In the genomic region with DNA sequence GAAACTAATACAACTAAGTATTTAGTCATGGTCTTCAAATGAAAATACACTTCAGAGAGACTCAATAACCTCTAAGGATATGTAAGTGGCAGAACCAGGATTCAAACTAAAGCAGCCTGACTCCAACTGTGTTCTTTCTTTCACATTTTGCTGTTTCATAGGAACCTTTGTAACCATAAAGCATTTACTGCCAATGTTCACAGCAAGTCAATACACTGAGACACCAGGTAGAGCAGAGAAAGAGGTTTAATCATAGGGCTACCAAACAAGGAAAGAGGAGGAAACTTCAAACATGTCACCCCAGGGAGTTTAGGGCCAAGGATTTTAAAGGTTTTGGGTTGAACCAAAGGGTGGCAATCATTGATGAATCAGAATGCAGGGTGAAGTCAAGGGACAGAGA, we compare ENCODE assay signal across 32 cellular contexts.
"Had no signal": no experiment of that assay in that cellular context is flagged by ENCODE, and none has a peak within 500 bp of the region (broad histone marks: within the 10 kb centered on the region; RNA-seq: fewer than 3 reads in every experiment).

No MANE protein-coding gene starts in this region.

- H3K36me3 ChIP-seq: ascending aorta had no signal

- H3K4me3 ChIP-seq: ascending aorta had no signal

- H3K36me3 Mint-ChIP-seq: brain had no signal

- DNase-seq: activated B cell treated with CpG ODN at 0.5 μM for 24 hours; activated CD4-positive, alpha-beta memory T cell treated with anti-CD3 and anti-CD28 coated beads for 36 hours; activated CD4-positive, alpha-beta T cell treated with anti-CD3 and anti-CD28 coated beads for 48 hours; activated CD4-positive, alpha-beta T cell treated with anti-CD3 and anti-CD28 coated beads, Interleukin-2, amount 10 ng/mL, durations not matched to agents 7 days and 5 days; activated CD4-positive, alpha-beta T cell treated with anti-CD3 and anti-CD28 coated beads, Interleukin-2, amount 50 U/mL, for 4 hours; activated CD4-positive, CD25-positive, alpha-beta regulatory T cell treated with anti-CD3 and anti-CD28 coated beads, Interleukin-2, amount 50 U/mL, for 72 hours; activated CD8-positive, alpha-beta memory T cell treated with anti-CD3 and anti-CD28 coated beads, Interleukin-2, amount 50 U/mL, for 4 hours; activated CD8-positive, alpha-beta T cell treated with anti-CD3 and anti-CD28 coated beads for 36 hours; activated effector memory CD4-positive, alpha-beta T cell treated with anti-CD3 and anti-CD28 coated beads, Interleukin-2, amount 50 U/mL, for 16 hours; activated gamma-delta T cell treated with Interleukin-2 at 50 U/mL for 16 hours; activated naive CD4-positive, alpha-beta T cell; activated naive CD4-positive, alpha-beta T cell treated with anti-CD3 and anti-CD28 coated beads for 36 hours; activated naive CD4-positive, alpha-beta T cell treated with anti-CD3 and anti-CD28 coated beads, Interleukin-2, amount 50 U/mL, for 16 hours; activated naive CD8-positive, alpha-beta T cell treated with anti-CD3 and anti-CD28 coated beads, Interleukin-2, amount 10 ng/mL, durations not matched to agents 7 days and 5 days; activated naive CD8-positive, alpha-beta T cell treated with anti-CD3 and anti-CD28 coated beads, Interleukin-2, amount 50 U/mL, for 24 hours; activated T-cell treated with anti-CD3 and anti-CD28 coated beads for 4 hours; activated T-cell treated with anti-CD3 and anti-CD28 coated beads, Interleukin-2, amount 50 U/mL, for 1 hour; activated T-cell treated with anti-CD3 and anti-CD28 coated beads, Interleukin-2, amount 50 U/mL, for 4 hours; activated T-cell treated with anti-CD3 and anti-CD28 coated beads, Interleukin-2, amount 50 U/mL, for 72 hours; amygdala; anterior cingulate cortex; central memory CD4-positive, alpha-beta T cell; T-cell; T-helper 2 cell; T-helper 9 cell had no signal

- H3K27ac Mint-ChIP-seq: activated B cell treated with CpG ODN at 0.5 μM for 24 hours; activated CD4-positive, alpha-beta memory T cell treated with anti-CD3 and anti-CD28 coated beads for 36 hours; activated CD4-positive, alpha-beta T cell treated with anti-CD3 and anti-CD28 coated beads, Interleukin-2, amount 10 ng/mL, durations not matched to agents 7 days and 5 days; activated CD8-positive, alpha-beta T cell treated with anti-CD3 and anti-CD28 coated beads for 36 hours; activated naive CD4-positive, alpha-beta T cell treated with anti-CD3 and anti-CD28 coated beads for 36 hours; activated naive CD4-positive, alpha-beta T cell treated with anti-CD3 and anti-CD28 coated beads, Interleukin-2, amount 50 U/mL, for 72 hours; activated naive CD8-positive, alpha-beta T cell treated with anti-CD3 and anti-CD28 coated beads, Interleukin-2, amount 10 ng/mL, durations not matched to agents 7 days and 5 days; activated naive CD8-positive, alpha-beta T cell treated with anti-CD3 and anti-CD28 coated beads, Interleukin-2, amount 50 U/mL, for 24 hours; activated T-cell treated with anti-CD3 and anti-CD28 coated beads, Interleukin-2, amount 50 U/mL, for 72 hours; activated T-helper 1 cell treated with anti-CD3 and anti-CD28 coated beads, Interleukin-12 subunit alpha, Interleukin-12 subunit beta, Interleukin-2, Interleukin-4 antibody, amounts not matched to agents 30 ng/mL and 10 ng/mL and 1 ng/mL, durations not matched to agents 14 hours and 24 hours and 36 hours; activated T-helper 17 cell treated with anti-CD3 and anti-CD28 coated beads, Interleukin-2, amount 50 U/mL, for 72 hours; brain; T-cell; T-helper 2 cell treated with Interferon-gamma antibody and Interleukin-4, amounts not matched to agents 5 μg/mL and 100 μg/mL, for 36 hours had no signal

- H3K27me3 Mint-ChIP-seq: activated B cell treated with CpG ODN at 0.5 μM for 24 hours; activated CD4-positive, alpha-beta memory T cell treated with anti-CD3 and anti-CD28 coated beads for 36 hours; activated CD4-positive, alpha-beta T cell treated with anti-CD3 and anti-CD28 coated beads, Interleukin-2, amount 10 ng/mL, durations not matched to agents 7 days and 5 days; activated CD8-positive, alpha-beta T cell treated with anti-CD3 and anti-CD28 coated beads for 36 hours; activated naive CD8-positive, alpha-beta T cell treated with anti-CD3 and anti-CD28 coated beads, Interleukin-2, amount 10 ng/mL, durations not matched to agents 7 days and 5 days; activated naive CD8-positive, alpha-beta T cell treated with anti-CD3 and anti-CD28 coated beads, Interleukin-2, amount 50 U/mL, for 24 hours; activated T-helper 17 cell treated with anti-CD3 and anti-CD28 coated beads, Interleukin-2, amount 50 U/mL, for 72 hours; T-cell had no signal

- H3K4me1 ChIP-seq: ascending aorta had no signal

- ATAC-seq: activated CD8-positive, alpha-beta T cell treated with anti-CD3 and anti-CD28 coated beads for 36 hours; activated naive CD4-positive, alpha-beta T cell treated with anti-CD3 and anti-CD28 coated beads, Interleukin-2, amount 50 U/mL, for 72 hours; activated naive CD8-positive, alpha-beta T cell treated with anti-CD3 and anti-CD28 coated beads, Interleukin-2, amount 50 U/mL, for 24 hours; activated T-cell treated with anti-CD3 and anti-CD28 coated beads, Interleukin-2, amount 50 U/mL, for 4 hours; activated T-helper 17 cell treated with anti-CD3 and anti-CD28 coated beads, Interleukin-2, amount 50 U/mL, for 72 hours; T-cell had no signal

- H3K27me3 ChIP-seq: ascending aorta had no signal

- H3K4me3 Mint-ChIP-seq: activated B cell treated with CpG ODN at 0.5 μM for 24 hours; activated CD4-positive, alpha-beta memory T cell treated with anti-CD3 and anti-CD28 coated beads for 36 hours; activated CD4-positive, alpha-beta T cell treated with anti-CD3 and anti-CD28 coated beads, Interleukin-2, amount 10 ng/mL, durations not matched to agents 7 days and 5 days; activated CD8-positive, alpha-beta T cell treated with anti-CD3 and anti-CD28 coated beads for 36 hours; activated naive CD4-positive, alpha-beta T cell treated with anti-CD3 and anti-CD28 coated beads for 36 hours; activated naive CD8-positive, alpha-beta T cell treated with anti-CD3 and anti-CD28 coated beads, Interleukin-2, amount 10 ng/mL, durations not matched to agents 7 days and 5 days; activated naive CD8-positive, alpha-beta T cell treated with anti-CD3 and anti-CD28 coated beads, Interleukin-2, amount 50 U/mL, for 24 hours; activated T-cell treated with anti-CD3 and anti-CD28 coated beads, Interleukin-2, amount 50 U/mL, for 4 hours; activated T-cell treated with anti-CD3 and anti-CD28 coated beads, Interleukin-2, amount 50 U/mL, for 72 hours; activated T-helper 1 cell treated with anti-CD3 and anti-CD28 coated beads, Interleukin-12 subunit alpha, Interleukin-12 subunit beta, Interleukin-2, Interleukin-4 antibody, amounts not matched to agents 30 ng/mL and 10 ng/mL and 1 ng/mL, durations not matched to agents 14 hours and 24 hours and 36 hours; activated T-helper 17 cell treated with anti-CD3 and anti-CD28 coated beads, Interleukin-2, amount 50 U/mL, for 72 hours; brain; T-cell; T-helper 2 cell treated with Interferon-gamma antibody and Interleukin-4, amounts not matched to agents 5 μg/mL and 100 μg/mL, for 36 hours had no signal

- H3K4me1 Mint-ChIP-seq: brain had no signal

- H3K9me3 ChIP-seq: ascending aorta had no signal

- H3K27ac ChIP-seq: ascending aorta, VCaP had no signal
